In the genomic region with DNA sequence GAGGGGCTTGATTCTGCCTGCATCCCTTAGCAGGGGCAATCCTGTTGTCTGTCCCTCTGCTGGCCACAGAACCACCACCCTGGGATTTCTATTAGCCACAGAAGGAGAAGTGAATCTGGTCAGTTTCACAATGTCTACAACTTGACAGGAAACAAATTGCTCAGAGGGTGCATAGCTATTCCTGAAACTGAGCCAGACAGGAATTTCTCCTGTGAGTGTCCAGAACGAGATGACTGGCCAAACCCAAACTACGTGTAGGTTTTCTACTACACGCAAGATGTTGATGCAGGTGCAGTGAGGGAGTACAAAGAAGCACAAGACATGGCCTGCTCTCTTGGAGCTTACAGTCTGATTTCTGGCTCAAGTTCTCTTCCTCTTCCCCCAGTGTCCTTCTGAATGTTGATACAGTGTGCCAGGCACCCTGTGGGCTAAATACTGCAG, we compare ENCODE assay signal across 1 cellular context.
TF ChIP-seq lines count a peak whose summit lies in the region.

No MANE protein-coding gene starts in this region.

TF ChIP-seq in GM12878, 131 proteins besides CTCF, POLR2A, EP300 and RAD21 (continued from another document):
- TF ChIP-seq TCF3 (IDR thresholded peaks at IDR 0.05; ENCODE audit: borderline replicate concordance, insufficient read depth, low read depth, low read length) (peak; percentile 73), TCF12 (IDR thresholded peaks at IDR 0.05; ENCODE audit: low read depth, low read length) (peak; percentile 73), NFIC (IDR thresholded peaks at IDR 0.05; ENCODE audit: low read depth, low read length) (peak; percentile 95), RAD51 (IDR thresholded peaks at IDR 0.05) (no peak), MTA3 (IDR thresholded peaks at IDR 0.05; ENCODE audit: borderline replicate concordance, low read length) (peak; percentile 95; the same call in 1 of the 2 replicates), CHD2 (IDR thresholded peaks at IDR 0.05; ENCODE audit: borderline replicate concordance, low read depth, low read length) (no peak), ZBED1 (IDR thresholded peaks at IDR 0.05; ENCODE audit: borderline replicate concordance) (peak; percentile 88), CBX3 (IDR thresholded peaks at IDR 0.05; ENCODE audit: borderline replicate concordance, low read depth) (no peak), SUZ12 (IDR thresholded peaks at IDR 0.05; ENCODE audit: unreplicated experiment) (no peak), MEF2A (IDR thresholded peaks at IDR 0.05; ENCODE audit: insufficient read depth, low read depth, low read length) (peak; percentile 73; the same call in 1 of the 2 replicates), CREB1 (IDR thresholded peaks at IDR 0.05; ENCODE audit: low read depth) (peak; percentile 73; the same call in 1 of the 2 replicates), HCFC1 (IDR thresholded peaks at IDR 0.05; ENCODE audit: low read length) (no peak), IRF5 (IDR thresholded peaks at IDR 0.05; ENCODE audit: borderline replicate concordance) (no peak), HDAC2 (IDR thresholded peaks at IDR 0.05) (no peak), EGR1 (IDR thresholded peaks at IDR 0.05; ENCODE audit: borderline replicate concordance in 1 of 2, low read depth in 2 of 2, low read length in 2 of 2) (no peak), DPF2 (IDR thresholded peaks at IDR 0.05) (0 out of 2 replicates have a peak, but pooled peaks have one; percentile 24)
- TF ChIP-seq, protein P1, sequence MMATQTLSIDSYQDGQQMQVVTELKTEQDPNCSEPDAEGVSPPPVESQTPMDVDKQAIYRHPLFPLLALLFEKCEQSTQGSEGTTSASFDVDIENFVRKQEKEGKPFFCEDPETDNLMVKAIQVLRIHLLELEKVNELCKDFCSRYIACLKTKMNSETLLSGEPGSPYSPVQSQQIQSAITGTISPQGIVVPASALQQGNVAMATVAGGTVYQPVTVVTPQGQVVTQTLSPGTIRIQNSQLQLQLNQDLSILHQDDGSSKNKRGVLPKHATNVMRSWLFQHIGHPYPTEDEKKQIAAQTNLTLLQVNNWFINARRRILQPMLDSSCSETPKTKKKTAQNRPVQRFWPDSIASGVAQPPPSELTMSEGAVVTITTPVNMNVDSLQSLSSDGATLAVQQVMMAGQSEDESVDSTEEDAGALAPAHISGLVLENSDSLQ (IDR thresholded peaks at IDR 0.05), result no peak
